In the genomic region with DNA sequence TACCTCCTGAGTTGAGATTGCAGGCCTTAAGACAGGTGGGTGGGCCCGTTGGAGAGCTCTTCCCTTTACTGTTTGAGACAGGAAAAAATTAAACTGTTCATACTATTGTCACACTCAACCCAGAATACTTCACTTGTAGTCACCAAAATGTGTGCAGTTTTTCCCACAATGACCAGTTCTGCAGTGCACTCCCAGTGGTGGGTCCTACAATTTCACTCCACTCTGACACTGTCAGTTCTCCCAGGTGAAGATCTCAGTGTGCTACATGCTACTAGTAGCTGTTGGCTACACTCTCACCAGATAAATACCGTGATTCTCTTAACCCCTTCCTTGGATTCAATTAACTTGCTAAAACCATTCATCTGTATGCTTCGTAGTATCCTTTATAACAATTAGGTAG, we compare ENCODE assay signal across 2 cellular contexts.
A peak's percentile ranks its signal among the peaks of the same experiment; 100 is the strongest.
TF ChIP-seq lines count a peak whose summit lies in the region.

No MANE protein-coding gene starts in this region.

TF ChIP-seq in K562, 482 proteins besides CTCF, POLR2A, EP300 and RAD21:
- TF ChIP-seq ZNF75A (CRISPR knock-in tag; IDR thresholded peaks at IDR 0.05): peak; percentile 69; the same call in 1 of the 2 replicates
- no peak for TF ChIP-seq ELF4 (CRISPR knock-in tag; IDR thresholded peaks at IDR 0.05)
- no peak for TF ChIP-seq SIRT6 (IDR thresholded peaks at IDR 0.05; ENCODE audit: low read depth, low read length)
- TF ChIP-seq CREBBP (IDR thresholded peaks at IDR 0.05; ENCODE audit: low read depth, low read length): no peak
- no peak for TF ChIP-seq BRCA1 (IDR thresholded peaks at IDR 0.05)
- TF ChIP-seq BRCA1 (CRISPR knock-in tag; IDR thresholded peaks at IDR 0.05): no peak
- TF ChIP-seq, protein P1, sequence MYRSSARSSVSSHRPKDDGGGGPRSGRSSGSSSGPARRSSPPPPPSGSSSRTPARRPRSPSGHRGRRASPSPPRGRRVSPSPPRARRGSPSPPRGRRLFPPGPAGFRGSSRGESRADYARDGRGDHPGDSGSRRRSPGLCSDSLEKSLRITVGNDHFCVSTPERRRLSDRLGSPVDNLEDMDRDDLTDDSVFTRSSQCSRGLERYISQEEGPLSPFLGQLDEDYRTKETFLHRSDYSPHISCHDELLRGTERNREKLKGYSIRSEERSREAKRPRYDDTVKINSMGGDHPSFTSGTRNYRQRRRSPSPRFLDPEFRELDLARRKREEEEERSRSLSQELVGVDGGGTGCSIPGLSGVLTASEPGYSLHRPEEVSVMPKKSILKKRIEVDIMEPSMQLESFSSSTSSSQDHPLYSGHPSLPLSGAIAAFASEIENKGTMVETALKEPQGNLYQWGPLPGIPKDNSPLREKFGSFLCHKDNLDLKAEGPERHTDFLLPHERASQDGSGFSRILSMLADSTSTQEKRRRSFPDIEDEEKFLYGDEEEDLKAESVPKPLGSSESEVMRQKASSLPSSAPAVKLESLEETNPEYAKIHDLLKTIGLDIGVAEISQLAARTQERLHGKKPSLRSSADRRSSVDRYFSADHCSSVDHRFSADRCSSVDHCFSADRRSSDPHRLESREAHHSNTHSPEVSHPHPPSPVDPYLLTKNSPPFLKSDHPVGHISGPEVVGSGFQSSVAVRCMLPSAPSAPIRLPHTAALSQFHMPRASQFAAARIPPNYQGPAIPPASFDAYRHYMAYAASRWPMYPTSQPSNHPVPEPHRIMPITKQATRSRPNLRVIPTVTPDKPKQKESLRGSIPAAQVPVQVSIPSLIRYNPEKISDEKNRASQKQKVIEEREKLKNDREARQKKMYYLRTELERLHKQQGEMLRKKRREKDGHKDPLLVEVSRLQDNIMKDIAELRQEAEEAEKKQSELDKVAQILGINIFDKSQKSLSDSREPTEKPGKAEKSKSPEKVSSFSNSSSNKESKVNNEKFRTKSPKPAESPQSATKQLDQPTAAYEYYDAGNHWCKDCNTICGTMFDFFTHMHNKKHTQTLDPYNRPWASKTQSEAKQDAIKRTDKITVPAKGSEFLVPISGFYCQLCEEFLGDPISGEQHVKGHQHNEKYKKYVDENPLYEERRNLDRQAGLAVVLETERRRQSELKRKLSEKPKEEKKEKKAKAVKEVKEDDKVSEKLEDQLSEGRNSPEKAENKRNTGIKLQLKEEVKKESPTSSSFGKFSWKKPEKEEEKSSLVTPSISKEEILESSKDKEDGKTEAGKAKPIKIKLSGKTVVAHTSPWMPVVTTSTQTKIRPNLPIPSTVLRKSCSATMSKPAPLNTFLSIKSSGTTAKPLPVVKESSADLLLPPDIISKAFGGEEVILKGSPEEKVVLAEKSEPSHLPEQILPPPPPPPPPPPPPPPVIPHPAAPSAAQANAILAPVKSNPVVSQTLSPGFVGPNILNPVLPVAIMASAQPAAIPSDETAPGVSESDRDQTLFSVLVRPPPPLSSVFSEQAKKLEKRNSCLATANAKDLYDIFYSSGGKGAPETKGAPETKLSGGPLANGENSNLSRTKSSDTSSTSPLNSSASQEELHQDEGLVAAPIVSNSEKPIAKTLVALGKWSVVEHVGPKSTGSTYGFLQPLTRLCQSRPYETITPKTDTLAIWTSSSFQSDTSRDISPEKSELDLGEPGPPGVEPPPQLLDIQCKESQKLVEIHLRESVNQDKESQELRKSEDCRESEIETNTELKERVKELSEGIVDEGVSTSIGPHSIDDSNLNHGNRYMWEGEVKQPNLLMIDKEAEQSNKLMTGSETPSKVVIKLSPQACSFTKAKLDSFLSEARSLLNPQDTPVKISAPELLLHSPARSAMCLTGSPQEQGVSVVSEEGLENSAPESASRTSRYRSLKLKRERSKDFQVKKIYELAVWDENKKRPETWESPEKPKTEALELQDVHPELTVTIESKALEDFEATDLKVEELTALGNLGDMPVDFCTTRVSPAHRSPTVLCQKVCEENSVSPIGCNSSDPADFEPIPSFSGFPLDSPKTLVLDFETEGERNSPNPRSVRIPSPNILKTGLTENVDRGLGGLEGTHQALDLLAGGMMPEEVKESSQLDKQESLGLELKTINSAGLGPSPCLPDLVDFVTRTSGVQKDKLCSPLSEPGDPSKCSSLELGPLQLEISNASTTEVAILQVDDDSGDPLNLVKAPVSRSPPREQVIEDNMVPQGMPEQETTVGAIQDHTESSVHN (IDR thresholded peaks at IDR 0.05; ENCODE audit: borderline replicate concordance in 1 of 2, low read depth in 1 of 2): no peak
- TF ChIP-seq JUNB (CRISPR knock-in tag; conservative IDR thresholded peaks at IDR 0.05): no peak
- TF ChIP-seq RBM22 (IDR thresholded peaks at IDR 0.05; ENCODE audit: low read depth, low read length, poor library complexity, severe bottlenecking): no peak

TF ChIP-seq in WTC11, 78 proteins besides CTCF, POLR2A, EP300 and RAD21:
- TF ChIP-seq HMGA2 (CRISPR knock-in tag; IDR thresholded peaks at IDR 0.05): no peak
- TF ChIP-seq, protein P2, sequence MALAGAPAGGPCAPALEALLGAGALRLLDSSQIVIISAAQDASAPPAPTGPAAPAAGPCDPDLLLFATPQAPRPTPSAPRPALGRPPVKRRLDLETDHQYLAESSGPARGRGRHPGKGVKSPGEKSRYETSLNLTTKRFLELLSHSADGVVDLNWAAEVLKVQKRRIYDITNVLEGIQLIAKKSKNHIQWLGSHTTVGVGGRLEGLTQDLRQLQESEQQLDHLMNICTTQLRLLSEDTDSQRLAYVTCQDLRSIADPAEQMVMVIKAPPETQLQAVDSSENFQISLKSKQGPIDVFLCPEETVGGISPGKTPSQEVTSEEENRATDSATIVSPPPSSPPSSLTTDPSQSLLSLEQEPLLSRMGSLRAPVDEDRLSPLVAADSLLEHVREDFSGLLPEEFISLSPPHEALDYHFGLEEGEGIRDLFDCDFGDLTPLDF (CRISPR knock-in tag; IDR thresholded peaks at IDR 0.05): no peak
- TF ChIP-seq ZNF232 (CRISPR knock-in tag; IDR thresholded peaks at IDR 0.05): no peak
- TF ChIP-seq NFATC4 (CRISPR knock-in tag; IDR thresholded peaks at IDR 0.05): no peak
- TF ChIP-seq, protein P3, sequence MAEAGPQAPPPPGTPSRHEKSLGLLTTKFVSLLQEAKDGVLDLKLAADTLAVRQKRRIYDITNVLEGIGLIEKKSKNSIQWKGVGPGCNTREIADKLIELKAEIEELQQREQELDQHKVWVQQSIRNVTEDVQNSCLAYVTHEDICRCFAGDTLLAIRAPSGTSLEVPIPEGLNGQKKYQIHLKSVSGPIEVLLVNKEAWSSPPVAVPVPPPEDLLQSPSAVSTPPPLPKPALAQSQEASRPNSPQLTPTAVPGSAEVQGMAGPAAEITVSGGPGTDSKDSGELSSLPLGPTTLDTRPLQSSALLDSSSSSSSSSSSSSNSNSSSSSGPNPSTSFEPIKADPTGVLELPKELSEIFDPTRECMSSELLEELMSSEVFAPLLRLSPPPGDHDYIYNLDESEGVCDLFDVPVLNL (CRISPR knock-in tag; IDR thresholded peaks at IDR 0.05; ENCODE audit: borderline replicate concordance, low read depth): no peak
- no peak for TF ChIP-seq PRRX2 (CRISPR knock-in tag; IDR thresholded peaks at IDR 0.05)
- TF ChIP-seq NFE2L1 (CRISPR knock-in tag; IDR thresholded peaks at IDR 0.05): no peak
- TF ChIP-seq FOXJ3 (CRISPR knock-in tag; IDR thresholded peaks at IDR 0.05; ENCODE audit: borderline replicate concordance): no peak
- no peak for TF ChIP-seq NR2C2 (CRISPR knock-in tag; IDR thresholded peaks at IDR 0.05)
- TF ChIP-seq, protein P4, sequence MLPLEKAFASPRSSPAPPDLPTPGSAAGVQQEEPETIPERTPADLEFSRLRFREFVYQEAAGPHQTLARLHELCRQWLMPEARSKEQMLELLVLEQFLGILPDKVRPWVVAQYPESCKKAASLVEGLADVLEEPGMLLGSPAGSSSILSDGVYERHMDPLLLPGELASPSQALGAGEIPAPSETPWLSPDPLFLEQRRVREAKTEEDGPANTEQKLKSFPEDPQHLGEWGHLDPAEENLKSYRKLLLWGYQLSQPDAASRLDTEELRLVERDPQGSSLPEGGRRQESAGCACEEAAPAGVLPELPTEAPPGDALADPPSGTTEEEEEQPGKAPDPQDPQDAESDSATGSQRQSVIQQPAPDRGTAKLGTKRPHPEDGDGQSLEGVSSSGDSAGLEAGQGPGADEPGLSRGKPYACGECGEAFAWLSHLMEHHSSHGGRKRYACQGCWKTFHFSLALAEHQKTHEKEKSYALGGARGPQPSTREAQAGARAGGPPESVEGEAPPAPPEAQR (CRISPR knock-in tag; IDR thresholded peaks at IDR 0.05): no peak
- TF ChIP-seq TCF7 (CRISPR knock-in tag; IDR thresholded peaks at IDR 0.05; ENCODE audit: low read depth): no peak
- no peak for TF ChIP-seq FOXP1 (CRISPR knock-in tag; IDR thresholded peaks at IDR 0.05; ENCODE audit: borderline replicate concordance)
- no peak for TF ChIP-seq TEAD4 (CRISPR knock-in tag; IDR thresholded peaks at IDR 0.05)
- no peak for TF ChIP-seq CREM (CRISPR knock-in tag; IDR thresholded peaks at IDR 0.05)
